In genomic region chr9:123651273-123651672, GRCh38 we compare ENCODE assay signal across 19 cellular contexts.
"Had no signal": no experiment of that assay in that cellular context is flagged by ENCODE, and none has a peak within 500 bp of the region (broad histone marks: within the 10 kb centered on the region; RNA-seq: fewer than 3 reads in every experiment).

No MANE protein-coding gene starts in this region.

- H3K27me3 Mint-ChIP-seq: activated naive CD8-positive, alpha-beta T cell treated with anti-CD3 and anti-CD28 coated beads for 36 hours; central memory CD8-positive, alpha-beta T cell; naive thymus-derived CD8-positive, alpha-beta T cell had no signal

- H3K9me3 ChIP-seq: breast epithelium, heart left ventricle, upper lobe of right lung had no signal

- H3K27me3 ChIP-seq: breast epithelium, heart left ventricle, neural progenitor cell, upper lobe of right lung had no signal

- H3K4me3 Mint-ChIP-seq: activated naive CD8-positive, alpha-beta T cell treated with anti-CD3 and anti-CD28 coated beads for 36 hours; central memory CD8-positive, alpha-beta T cell; endodermal cell; naive thymus-derived CD8-positive, alpha-beta T cell; neural progenitor cell had no signal

- H3K4me3 ChIP-seq: breast epithelium, coronary artery, heart left ventricle, neural progenitor cell, upper lobe of right lung had no signal

- H3K4me1 ChIP-seq: breast epithelium, heart left ventricle, neural progenitor cell, upper lobe of right lung had no signal

- H3K4me1 Mint-ChIP-seq: activated naive CD8-positive, alpha-beta T cell treated with anti-CD3 and anti-CD28 coated beads for 36 hours; central memory CD8-positive, alpha-beta T cell had no signal

- ATAC-seq: heart left ventricle; left cardiac atrium; naive thymus-derived CD8-positive, alpha-beta T cell; upper lobe of right lung had no signal

- H3K27ac ChIP-seq: breast epithelium, coronary artery, heart left ventricle, neural progenitor cell, upper lobe of right lung had no signal

- DNase-seq: activated CD4-positive, alpha-beta T cell treated with anti-CD3 and anti-CD28 coated beads, Interleukin-2, amount 50 U/mL, for 48 hours; activated naive CD4-positive, alpha-beta T cell treated with Interleukin-2 at 50 U/mL for 16 hours; activated naive CD8-positive, alpha-beta T cell treated with anti-CD3 and anti-CD28 coated beads for 36 hours; activated T-cell treated with anti-CD3 and anti-CD28 coated beads, Interleukin-2, amount 50 U/mL, for 48 hours; endodermal cell; heart left ventricle; islet precursor cell; left cardiac atrium; naive thymus-derived CD8-positive, alpha-beta T cell; retina; stimulated activated CD4-positive, alpha-beta T cell treated with anti-CD3 and anti-CD28 coated beads, Interleukin-4, amount 100 ng/mL, for 24 hours; stimulated activated naive CD4-positive, alpha-beta T cell treated with Interleukin-2 at 50 U/mL for 16 hours; T-helper 9 cell; upper lobe of right lung had no signal

- H3K27ac Mint-ChIP-seq: activated naive CD8-positive, alpha-beta T cell treated with anti-CD3 and anti-CD28 coated beads for 36 hours; endodermal cell; naive thymus-derived CD8-positive, alpha-beta T cell; neural progenitor cell; progenitor cell of endocrine pancreas had no signal

- H3K9me3 Mint-ChIP-seq: activated naive CD8-positive, alpha-beta T cell treated with anti-CD3 and anti-CD28 coated beads for 36 hours; central memory CD8-positive, alpha-beta T cell; endodermal cell; neural progenitor cell had no signal

- H3K36me3 ChIP-seq: breast epithelium, neural progenitor cell had no signal
